15 cellular contexts compared by ENCODE assay signal in genomic region chr3:15649341-15649740, GRCh38.
"Had no signal": no experiment of that assay in that cellular context is flagged by ENCODE, and none has a peak within 500 bp of the region (broad histone marks: within the 10 kb centered on the region; RNA-seq: fewer than 3 reads in every experiment).

No MANE protein-coding gene starts in this region.

- DNase-seq: activated CD4-positive, CD25-positive, alpha-beta regulatory T cell; activated CD8-positive, alpha-beta memory T cell treated with anti-CD3 and anti-CD28 coated beads, Interleukin-2, amount 10 ng/mL, durations not matched to agents 7 days and 5 days; activated gamma-delta T cell treated with Interleukin-2 at 50 U/mL for 16 hours; activated T-cell treated with anti-CD3 and anti-CD28 coated beads, Interleukin-2, amount 50 U/mL, for 4 hours; aorta; esophagus squamous epithelium; foreskin melanocyte; heart left ventricle; mesendoderm; ovary; sigmoid colon; stimulated activated CD4-positive, alpha-beta T cell treated with anti-CD3 and anti-CD28 coated beads, Interleukin-4, amount 100 ng/mL, for 1 hour; stimulated activated CD8-positive, alpha-beta memory T cell treated with anti-CD3 and anti-CD28 coated beads, Interleukin-4, amount 100 ng/mL, for 48 hours; stimulated activated naive CD8-positive, alpha-beta T cell treated with anti-CD3 and anti-CD28 coated beads, Interleukin-15, amount 100 ng/mL, for 72 hours had no signal

- H3K36me3 ChIP-seq: ovary, sigmoid colon had no signal

- ATAC-seq: activated CD8-positive, alpha-beta memory T cell treated with anti-CD3 and anti-CD28 coated beads, Interleukin-2, amount 10 ng/mL, durations not matched to agents 7 days and 5 days; activated T-cell treated with anti-CD3 and anti-CD28 coated beads, Interleukin-2, amount 50 U/mL, for 4 hours; heart left ventricle; stimulated activated naive CD8-positive, alpha-beta T cell treated with anti-CD3 and anti-CD28 coated beads, Interleukin-15, amount 100 ng/mL, for 72 hours had no signal

- H3K4me3 Mint-ChIP-seq: activated CD8-positive, alpha-beta memory T cell treated with anti-CD3 and anti-CD28 coated beads, Interleukin-2, amount 10 ng/mL, durations not matched to agents 7 days and 5 days; activated T-cell treated with anti-CD3 and anti-CD28 coated beads, Interleukin-2, amount 50 U/mL, for 4 hours; neural crest cell; stimulated activated naive CD8-positive, alpha-beta T cell treated with anti-CD3 and anti-CD28 coated beads, Interleukin-15, amount 100 ng/mL, for 72 hours had no signal

- H3K27ac ChIP-seq: esophagus squamous epithelium, heart left ventricle, ovary had no signal

- H3K9me3 Mint-ChIP-seq: activated T-cell treated with anti-CD3 and anti-CD28 coated beads, Interleukin-2, amount 50 U/mL, for 4 hours had no signal

- H3K27ac Mint-ChIP-seq: activated CD8-positive, alpha-beta memory T cell treated with anti-CD3 and anti-CD28 coated beads, Interleukin-2, amount 10 ng/mL, durations not matched to agents 7 days and 5 days; stimulated activated naive CD8-positive, alpha-beta T cell treated with anti-CD3 and anti-CD28 coated beads, Interleukin-15, amount 100 ng/mL, for 72 hours had no signal

- H3K9me3 ChIP-seq: esophagus squamous epithelium, heart left ventricle, ovary, sigmoid colon had no signal

- H3K4me3 ChIP-seq: esophagus squamous epithelium, heart left ventricle, ovary, sigmoid colon had no signal

- H3K27me3 ChIP-seq: esophagus squamous epithelium, heart left ventricle, ovary, sigmoid colon had no signal
